1 cellular context compared by ENCODE assay signal in genomic region chr6:142331601-142332000, GRCh38.
TF ChIP-seq lines count a peak whose summit lies in the region.

No MANE protein-coding gene starts in this region.

TF ChIP-seq in HepG2, 621 proteins besides CTCF, POLR2A, EP300 and RAD21:
- TF ChIP-seq KDM5A (IDR thresholded peaks at IDR 0.05; ENCODE audit: borderline replicate concordance, low read length) (peak; percentile 42; the same call in 1 of the 2 replicates), ZNF678 (CRISPR knock-in tag; IDR thresholded peaks at IDR 0.05) (no peak), ZNF451 (CRISPR knock-in tag; IDR thresholded peaks at IDR 0.05) (no peak), RBFOX2 (IDR thresholded peaks at IDR 0.05; ENCODE audit: low read depth, low read length) (no peak; the same call in 1 of the 2 replicates), SNAPC2 (CRISPR knock-in tag; IDR thresholded peaks at IDR 0.05) (0 out of 2 replicates have a peak, but pooled peaks have one; percentile 3), ELF4 (CRISPR knock-in tag; IDR thresholded peaks at IDR 0.05; ENCODE audit: borderline replicate concordance) (peak; percentile 20; the same call in 1 of the 2 replicates)
